ENCODE assay signal across 17 cellular contexts in genomic region chr1:245822997-245823396, GRCh38.
DNase-seq lines count a peak whose midpoint lies in the region; ATAC-seq and TF ChIP-seq lines count a peak whose summit lies in the region.
"Had no signal": no experiment of that assay in that cellular context is flagged by ENCODE, and none has a peak within 500 bp of the region (broad histone marks: within the 10 kb centered on the region; RNA-seq: fewer than 3 reads in every experiment).

No MANE protein-coding gene starts in this region.

- H3K27me3 Mint-ChIP-seq in activated naive CD8-positive, alpha-beta T cell treated with anti-CD3 and anti-CD28 coated beads, Interleukin-2, amount 50 U/mL, for 24 hours: no peaks in the 10 kb centered on the region
- H3K27me3 Mint-ChIP-seq: central memory CD8-positive, alpha-beta T cell had no signal

- no peak overlapping the region for H3K9ac ChIP-seq in neuronal stem cell (ENCODE audit: low read depth, low read length, poor library complexity)

- no peaks in the 10 kb centered on the region for H3K4me1 Mint-ChIP-seq in activated naive CD8-positive, alpha-beta T cell treated with anti-CD3 and anti-CD28 coated beads, Interleukin-2, amount 50 U/mL, for 24 hours
- H3K4me1 Mint-ChIP-seq: central memory CD8-positive, alpha-beta T cell had no signal

- DNase-seq in EH (ENCODE audit: low read depth) (peak; percentile 98), Panc1 (ENCODE audit: low read depth, low spot score) (peak; percentile 32), epidermal melanocyte (ENCODE audit: insufficient read length, low spot score) (peak; percentile 77), neuronal stem cell (ENCODE audit: low spot score) (no peak), GM20000 (ENCODE audit: low spot score) (no peak), AML-193 (lab: John Stamatoyannopoulos, UW) (no peak), NCI-H69 (lab: John Stamatoyannopoulos, UW) (no peak)
- DNase-seq in activated naive CD8-positive, alpha-beta T cell treated with anti-CD3 and anti-CD28 coated beads, Interleukin-2, amount 50 U/mL, for 24 hours: no peak
- DNase-seq: DMS 273 treated with DMSO at 0.1 percent for 48 hours; heart right ventricle; natural killer cell; NCI-H2171 treated with DMSO at 0.1 percent for 48 hours; stimulated activated CD4-positive, alpha-beta T cell treated with anti-CD3 and anti-CD28 coated beads, Interleukin-4, amount 100 ng/mL, for 1 hour; T-helper 1 cell had no signal

- H3K27ac ChIP-seq in Panc1 (ENCODE audit: low read length) (no peak overlapping the region), neuronal stem cell (replicated peaks; ENCODE audit: low read length) (no peak overlapping the region)
- H3K27ac ChIP-seq: HL-60, thoracic aorta had no signal

- no peak overlapping the region for H4K8ac ChIP-seq in neuronal stem cell (ENCODE audit: low read depth, low read length)

- H3K4me3 ChIP-seq in Panc1 (ENCODE audit: low read depth in 2 of 2, low read length in 2 of 2) (no peak overlapping the region), neuronal stem cell (ENCODE audit: low read length in 2 of 2) (no peak overlapping the region)
- H3K4me3 ChIP-seq: heart right ventricle, thoracic aorta had no signal

- H2AK5ac ChIP-seq in neuronal stem cell (ENCODE audit: low read depth, low read length): no peak overlapping the region

- no peak overlapping the region for H3K18ac ChIP-seq in neuronal stem cell (ENCODE audit: low read length)

- no peak overlapping the region for H3K4me2 ChIP-seq in neuronal stem cell (ENCODE audit: insufficient read depth, low read length, poor library complexity, severe bottlenecking)

- H3K9me3 ChIP-seq in Panc1 (ENCODE audit: control insufficient read depth, insufficient read depth, low read depth, low read length): no peaks in the 10 kb centered on the region
- peaks cover 2 to 4% of the 10 kb centered on the region in 2 donors for H3K9me3 ChIP-seq in neuronal stem cell (replicated peaks in 1 of 2; ENCODE audit: control insufficient read depth in 2 of 2, insufficient read depth in 1 of 2, low read depth in 1 of 2, low read length in 2 of 2)
- H3K9me3 ChIP-seq: heart right ventricle had no signal

- no peak overlapping the region for H2BK12ac ChIP-seq in neuronal stem cell (ENCODE audit: low read length)

- CTCF ChIA-PET in Panc1 (lab: Charles Lee): no interaction called here

- no peaks in the 10 kb centered on the region for H3K36me3 ChIP-seq in Panc1 (ENCODE audit: control insufficient read depth, insufficient read depth, low read length)
- H3K36me3 ChIP-seq in neuronal stem cell (replicated peaks in 1 of 2; ENCODE audit: control insufficient read depth in 2 of 2, insufficient read depth in 2 of 2, low read length in 2 of 2): no peaks in the 10 kb centered on the region
- H3K36me3 ChIP-seq: heart right ventricle, thoracic aorta had no signal

- no peak overlapping the region for H2BK5ac ChIP-seq in neuronal stem cell (ENCODE audit: low read length)

- no peak overlapping the region for H2BK15ac ChIP-seq in neuronal stem cell (ENCODE audit: low read length)

- no CpG with 5 or more reads among the region's 11 CpGs for WGBS in neuronal stem cell (ENCODE audit: extremely low coverage in 2 of 2, insufficient read length in 2 of 2, insufficient replicate concordance in 1 of 2), 2 donors

- H3K4me1 ChIP-seq in Panc1 (ENCODE audit: control insufficient read depth, insufficient read depth, low read length) (no peaks in the 10 kb centered on the region), neuronal stem cell (ENCODE audit: control insufficient read depth in 2 of 2, insufficient read depth in 1 of 2, low read depth in 1 of 2, low read length in 2 of 2) (peaks cover 0 to 3% of the 10 kb centered on the region in 2 donors)
- H3K4me1 ChIP-seq: heart right ventricle had no signal

- intact Hi-C loops in Panc1 (cut with micrococcal nuclease; ENCODE audit: unreplicated experiment): no loop called here

- H2BK120ac ChIP-seq in neuronal stem cell (ENCODE audit: low read depth, low read length): no peak overlapping the region

- no peak for ATAC-seq in Panc1
- no peak for ATAC-seq in activated naive CD8-positive, alpha-beta T cell treated with anti-CD3 and anti-CD28 coated beads, Interleukin-2, amount 50 U/mL, for 24 hours
- ATAC-seq: natural killer cell had no signal

- no peak overlapping the region for H3K23ac ChIP-seq in neuronal stem cell (ENCODE audit: low read depth, low read length, poor library complexity)

- in situ Hi-C loops in Panc1 (cut with HindIII; ENCODE audit: low pct_unique_long_range_greater_than_20kb, low sequenced_read_pairs): no loop called here

- TF ChIP-seq CTCF in Panc1 (IDR thresholded peaks at IDR 0.05) (no peak), GM20000 (IDR thresholded peaks at IDR 0.05; ENCODE audit: extremely low read depth, missing control alignments) (no peak)

- H3K9me3 Mint-ChIP-seq in activated naive CD8-positive, alpha-beta T cell treated with anti-CD3 and anti-CD28 coated beads, Interleukin-2, amount 50 U/mL, for 24 hours: peaks cover 24% of the 10 kb centered on the region

- no peak overlapping the region for H3K27ac Mint-ChIP-seq in activated naive CD8-positive, alpha-beta T cell treated with anti-CD3 and anti-CD28 coated beads, Interleukin-2, amount 50 U/mL, for 24 hours
- H3K27ac Mint-ChIP-seq: natural killer cell had no signal

- POLR2A ChIA-PET in Panc1 (lab: Charles Lee): no interaction called here

- BruUV-seq in Panc1 (replicated peaks; lab: Mats Ljungman, UMichigan): no TSS peak

- no peak overlapping the region for H3K4me3 Mint-ChIP-seq in activated naive CD8-positive, alpha-beta T cell treated with anti-CD3 and anti-CD28 coated beads, Interleukin-2, amount 50 U/mL, for 24 hours
- H3K4me3 Mint-ChIP-seq: central memory CD8-positive, alpha-beta T cell; natural killer cell had no signal

- peak overlapping the region; percentile 8 for H2AFZ ChIP-seq in neuronal stem cell (ENCODE audit: low read length)

- H3K27me3 ChIP-seq in Panc1 (ENCODE audit: control insufficient read depth, insufficient read depth, low read length) (no peaks in the 10 kb centered on the region), neuronal stem cell (ENCODE audit: control insufficient read depth in 3 of 3, insufficient read depth in 3 of 3, low read depth in 1 of 3, low read length in 3 of 3) (no peaks in the 10 kb centered on the region)
- H3K27me3 ChIP-seq: heart right ventricle had no signal

- H3K4ac ChIP-seq in neuronal stem cell (ENCODE audit: low read length): no peak overlapping the region

- no peak overlapping the region for H4K91ac ChIP-seq in neuronal stem cell (ENCODE audit: low read depth, low read length, poor library complexity)

- H3K36me3 Mint-ChIP-seq in activated naive CD8-positive, alpha-beta T cell treated with anti-CD3 and anti-CD28 coated beads, Interleukin-2, amount 50 U/mL, for 24 hours (ENCODE audit: low read depth): peaks cover 25% of the 10 kb centered on the region
- H3K36me3 Mint-ChIP-seq: natural killer cell had no signal

- H3K79me1 ChIP-seq in neuronal stem cell (ENCODE audit: low read depth, low read length): no peaks in the 10 kb centered on the region

- H3K14ac ChIP-seq in neuronal stem cell (ENCODE audit: low read length): no peak overlapping the region

Comparison
In these comparisons a context has a peak if more than half of its experiments do, and no peak if none do; other contexts are left out.
1. DNase-seq: peak in EH (single experiment), Panc1 (single experiment) and epidermal melanocyte (single experiment); none in neuronal stem cell (single experiment), GM20000 (single experiment), AML-193 (0 of 2), NCI-H69 (single experiment) and activated naive CD8-positive, alpha-beta T cell treated with anti-CD3 and anti-CD28 coated beads, Interleukin-2, amount 50 U/mL, for 24 hours (single experiment).